22 cellular contexts compared by ENCODE assay signal in the genomic region with DNA sequence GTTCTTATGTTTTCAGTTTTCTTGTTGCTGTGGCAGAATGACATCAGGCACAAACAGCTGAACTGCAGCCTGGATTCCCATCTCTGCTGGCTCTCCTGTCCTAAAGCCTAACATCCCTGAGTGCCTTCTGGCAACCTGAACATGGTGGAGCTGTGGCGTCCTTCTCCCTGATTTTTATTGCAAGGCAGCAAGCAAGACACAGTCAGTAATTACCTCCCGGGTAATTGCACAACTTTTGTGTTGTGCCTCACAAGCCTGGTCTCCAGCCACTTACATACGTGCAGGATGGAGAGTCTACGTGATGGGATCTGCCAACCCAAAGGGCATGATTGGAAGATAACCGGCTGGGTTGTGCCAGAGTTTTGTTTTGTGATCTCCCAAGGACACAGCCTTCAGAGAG.
A peak's percentile ranks its signal among the peaks of the same experiment; 100 is the strongest.
DNase-seq lines count a peak whose midpoint lies in the region; ATAC-seq, FAIRE-seq and TF ChIP-seq lines count a peak whose summit lies in the region.
"Had no signal": no experiment of that assay in that cellular context is flagged by ENCODE, and none has a peak within 500 bp of the region (broad histone marks: within the 10 kb centered on the region; RNA-seq: fewer than 3 reads in every experiment).

No MANE protein-coding gene starts in this region.

- H3K27me3 Mint-ChIP-seq in MCF 10A (ENCODE audit: insufficient read depth, unreplicated experiment): no peaks in the 10 kb centered on the region
- H3K27me3 Mint-ChIP-seq: CD4-positive, CD25-positive, alpha-beta regulatory T cell; T-cell had no signal

- CTCF ChIA-PET in MCF 10A (lab: Yijun Ruan, JAX): no interaction called here

- ATAC-seq in left lung: no peak
- ATAC-seq: Right ventricle myocardium inferior, T-cell had no signal

- TF ChIP-seq POLR2A in NB4 (IDR thresholded peaks at IDR 0.05; ENCODE audit: extremely low read depth, insufficient read length): no peak

- no peak overlapping the region for H3K4me3 ChIP-seq in NB4 (ENCODE audit: low read depth, low read length)
- H3K4me3 ChIP-seq in bronchial epithelial cell (ENCODE audit: low read depth, low read length): no peak overlapping the region
- no peak overlapping the region for H3K4me3 ChIP-seq in left lung
- H3K4me3 ChIP-seq: BLaER1, PC-9, SJCRH30 had no signal

- H3K4me1 ChIP-seq in left lung: no peaks in the 10 kb centered on the region
- H3K4me1 ChIP-seq: BLaER1, SJCRH30 had no signal

- peak; percentile 35 to 67 for DNase-seq in T47D (ENCODE audit: low read depth in 1 of 2, low spot score in 1 of 2)
- no peak for DNase-seq in MCF 10A (ENCODE audit: unreplicated experiment)
- DNase-seq in NB4 (ENCODE audit: low read depth): peak; percentile 7
- no peak for DNase-seq in bronchial epithelial cell (ENCODE audit: low read depth)
- DNase-seq in left lung: no peak
- DNase-seq in HUDEP-2 (lab: John Stamatoyannopoulos, UW; ENCODE audit: unreplicated experiment in 76 of 76): no peak
- DNase-seq in NOMO-1 treated with dmso at 0.1 percent for 144 hours (lab: John Stamatoyannopoulos, UW; ENCODE audit: unreplicated experiment): no peak
- DNase-seq: CD4-positive, CD25-positive, alpha-beta regulatory T cell; H9; Karpas-422; NCI-H1105; NCI-H1436 treated with DMSO at 0.1 percent for 48 hours; NCI-H2029; NCI-H510A; NCI-H748 treated with DMSO at 0.1 percent for 48 hours; PC-9; SJCRH30; T-cell had no signal

- no peak overlapping the region for H3K27ac ChIP-seq in left lung
- H3K27ac ChIP-seq: BLaER1, PC-9, SJCRH30 had no signal

- no peaks in the 10 kb centered on the region for H3K9me3 ChIP-seq in left lung
- H3K9me3 ChIP-seq: SJCRH30 had no signal

- POLR2A ChIA-PET in MCF 10A (lab: Yijun Ruan, JAX): interaction anchor here (0.6 kb wide), 1 partner anchor 122 kb away, joined by 3 read pairs; no protein-coding TSS in a partner anchor

- H3K36me3 Mint-ChIP-seq in MCF 10A (ENCODE audit: insufficient read depth, unreplicated experiment): no peaks in the 10 kb centered on the region
- H3K36me3 Mint-ChIP-seq: CD4-positive, CD25-positive, alpha-beta regulatory T cell; T-cell had no signal

- no peak overlapping the region for H3K27ac Mint-ChIP-seq in MCF 10A (ENCODE audit: low read depth, unreplicated experiment)
- H3K27ac Mint-ChIP-seq: CD4-positive, CD25-positive, alpha-beta regulatory T cell; T-cell had no signal

- H3K36me3 ChIP-seq in bronchial epithelial cell (ENCODE audit: control insufficient read depth, insufficient read depth, low read length) (no peaks in the 10 kb centered on the region), left lung (no peaks in the 10 kb centered on the region)
- H3K36me3 ChIP-seq: BLaER1, SJCRH30 had no signal

- no peak overlapping the region for H3K4me3 Mint-ChIP-seq in MCF 10A (ENCODE audit: unreplicated experiment)
- H3K4me3 Mint-ChIP-seq: CD4-positive, CD25-positive, alpha-beta regulatory T cell; H9; T-cell had no signal

- no peak for TF ChIP-seq CTCF in MCF 10A (IDR thresholded peaks at IDR 0.05; ENCODE audit: unreplicated experiment)
- no peak for TF ChIP-seq CTCF in NB4 (IDR thresholded peaks at IDR 0.05; ENCODE audit: low read depth, low read length)
- no peak for TF ChIP-seq CTCF in bronchial epithelial cell (IDR thresholded peaks at IDR 0.05; ENCODE audit: insufficient read depth, low read length, severe bottlenecking)
- no peak for TF ChIP-seq CTCF in left lung (IDR thresholded peaks at IDR 0.05)

- no peaks in the 10 kb centered on the region for H3K9me3 Mint-ChIP-seq in MCF 10A (ENCODE audit: unreplicated experiment)
- H3K9me3 Mint-ChIP-seq: H9, T-cell had no signal

- in situ Hi-C loops in T47D (cut with HindIII; ENCODE audit: low pct_unique_long_range_greater_than_20kb, low sequenced_read_pairs): no loop called here

- intact Hi-C loops in MCF 10A (cut with micrococcal nuclease): no loop called here
- intact Hi-C loops in left lung (cut with DNase I): no loop called here

- FAIRE-seq in bronchial epithelial cell (lab: Jason Lieb, UNC): peak; percentile 36
- FAIRE-seq: A204.1, GM19239 had no signal

- no peaks in the 10 kb centered on the region for H3K4me1 Mint-ChIP-seq in MCF 10A (ENCODE audit: insufficient read depth, unreplicated experiment)
- H3K4me1 Mint-ChIP-seq: T-cell had no signal

- BruUV-seq in MCF 10A (replicated peaks; lab: Mats Ljungman, UMichigan): no TSS peak

- H3K27me3 ChIP-seq in bronchial epithelial cell (ENCODE audit: control insufficient read depth, insufficient read depth, low read length): no peaks in the 10 kb centered on the region
- H3K27me3 ChIP-seq in left lung: no peaks in the 10 kb centered on the region
- H3K27me3 ChIP-seq: BLaER1, SJCRH30 had no signal

Comparison
In these comparisons a context has a peak if more than half of its experiments do, and no peak if none do; other contexts are left out.
1. DNase-seq: peak in T47D (2 of 2) and NB4 (single experiment); none in MCF 10A (single experiment), bronchial epithelial cell (single experiment), left lung (0 of 2), HUDEP-2 (0 of 76) and NOMO-1 treated with dmso at 0.1 percent for 144 hours (single experiment).